Comparison of ENCODE assay signal across 1 cellular context in genomic region chr16:48546774-48547173, GRCh38.
TF ChIP-seq lines count a peak whose summit lies in the region.

No MANE protein-coding gene starts in this region.

TF ChIP-seq in HepG2, 621 proteins besides CTCF, POLR2A, EP300 and RAD21 (continued from another document and continues in another):
- TF ChIP-seq ZBTB14 (CRISPR knock-in tag; IDR thresholded peaks at IDR 0.05) (no peak), HMGA1 (CRISPR knock-in tag; conservative IDR thresholded peaks at IDR 0.05) (no peak), CEBPZ (IDR thresholded peaks at IDR 0.05; ENCODE audit: low read length) (no peak), GPBP1L1 (CRISPR knock-in tag; IDR thresholded peaks at IDR 0.05) (no peak), HOXD1 (CRISPR knock-in tag; IDR thresholded peaks at IDR 0.05) (no peak), ZNF782 (CRISPR knock-in tag; IDR thresholded peaks at IDR 0.05; ENCODE audit: borderline replicate concordance) (no peak), SKI (IDR thresholded peaks at IDR 0.05; ENCODE audit: partially characterized antibody) (no peak), ZNF546 (CRISPR knock-in tag; conservative IDR thresholded peaks at IDR 0.05) (no peak), CBX5 (CRISPR knock-in tag; IDR thresholded peaks at IDR 0.05; ENCODE audit: borderline replicate concordance) (no peak), RNF219 (CRISPR knock-in tag; IDR thresholded peaks at IDR 0.05) (no peak), ELK4 (CRISPR knock-in tag; IDR thresholded peaks at IDR 0.05; ENCODE audit: borderline replicate concordance) (no peak), ZNF280B (CRISPR knock-in tag; IDR thresholded peaks at IDR 0.05; ENCODE audit: borderline replicate concordance) (no peak), ADNP (CRISPR knock-in tag; IDR thresholded peaks at IDR 0.05) (no peak), TARDBP (CRISPR knock-in tag; IDR thresholded peaks at IDR 0.05) (0 out of 2 replicates have a peak, but pooled peaks have one; percentile 16), TCF7L2 (IDR thresholded peaks at IDR 0.05; ENCODE audit: low read depth, low read length) (no peak), ZSCAN31 (CRISPR knock-in tag; IDR thresholded peaks at IDR 0.05; ENCODE audit: low read depth) (no peak), NFIB (CRISPR knock-in tag; IDR thresholded peaks at IDR 0.05; ENCODE audit: borderline replicate concordance) (no peak), ELF3 (CRISPR knock-in tag; IDR thresholded peaks at IDR 0.05) (peak; percentile 41; the same call in 1 of the 2 replicates), ZNF576 (CRISPR knock-in tag; IDR thresholded peaks at IDR 0.05) (no peak), HOXA7 (CRISPR knock-in tag; IDR thresholded peaks at IDR 0.05) (no peak), ZNF766 (CRISPR knock-in tag; IDR thresholded peaks at IDR 0.05; ENCODE audit: borderline replicate concordance) (no peak), ZNF687 (CRISPR knock-in tag; IDR thresholded peaks at IDR 0.05) (no peak), DRAP1 (CRISPR knock-in tag; IDR thresholded peaks at IDR 0.05) (0 out of 2 replicates have a peak, but pooled peaks have one; percentile 29), ARID3A (IDR thresholded peaks at IDR 0.05; ENCODE audit: low read depth, low read length) (peak; percentile 48), FLYWCH1 (CRISPR knock-in tag; IDR thresholded peaks at IDR 0.05) (no peak), KDM3A (CRISPR knock-in tag; IDR thresholded peaks at IDR 0.05; ENCODE audit: low read depth) (no peak), ISL2 (CRISPR knock-in tag; IDR thresholded peaks at IDR 0.05) (0 out of 2 replicates have a peak, but pooled peaks have one; percentile 21), MZF1 (CRISPR knock-in tag; IDR thresholded peaks at IDR 0.05; ENCODE audit: borderline replicate concordance) (no peak), DNMT3B (CRISPR knock-in tag; conservative IDR thresholded peaks at IDR 0.05) (no peak), CHD4 (IDR thresholded peaks at IDR 0.05; ENCODE audit: borderline replicate concordance, low read length) (peak; percentile 67; the same call in 1 of the 2 replicates), MAFF (IDR thresholded peaks at IDR 0.05; ENCODE audit: low read depth, low read length) (no peak), NFYB (CRISPR knock-in tag; IDR thresholded peaks at IDR 0.05) (no peak), TGIF2 (CRISPR knock-in tag; IDR thresholded peaks at IDR 0.05) (no peak), SP5 (CRISPR knock-in tag; IDR thresholded peaks at IDR 0.05; ENCODE audit: borderline replicate concordance, low read depth) (no peak), ZBTB1 (CRISPR knock-in tag; IDR thresholded peaks at IDR 0.05; ENCODE audit: borderline replicate concordance) (no peak), BCL6 (CRISPR knock-in tag; IDR thresholded peaks at IDR 0.05) (peak; percentile 60), IRF1 (CRISPR knock-in tag; IDR thresholded peaks at IDR 0.05; ENCODE audit: low read depth) (no peak), CBX1 (IDR thresholded peaks at IDR 0.05; ENCODE audit: low read depth) (no peak), ZMAT5 (CRISPR knock-in tag; IDR thresholded peaks at IDR 0.05; ENCODE audit: borderline replicate concordance, low read depth) (no peak), ZNF784 (CRISPR knock-in tag; IDR thresholded peaks at IDR 0.05; ENCODE audit: borderline replicate concordance) (no peak), ZNF350 (CRISPR knock-in tag; IDR thresholded peaks at IDR 0.05; ENCODE audit: borderline replicate concordance, low read depth) (no peak)
